ENCODE assay signal across 18 cellular contexts in the genomic region with DNA sequence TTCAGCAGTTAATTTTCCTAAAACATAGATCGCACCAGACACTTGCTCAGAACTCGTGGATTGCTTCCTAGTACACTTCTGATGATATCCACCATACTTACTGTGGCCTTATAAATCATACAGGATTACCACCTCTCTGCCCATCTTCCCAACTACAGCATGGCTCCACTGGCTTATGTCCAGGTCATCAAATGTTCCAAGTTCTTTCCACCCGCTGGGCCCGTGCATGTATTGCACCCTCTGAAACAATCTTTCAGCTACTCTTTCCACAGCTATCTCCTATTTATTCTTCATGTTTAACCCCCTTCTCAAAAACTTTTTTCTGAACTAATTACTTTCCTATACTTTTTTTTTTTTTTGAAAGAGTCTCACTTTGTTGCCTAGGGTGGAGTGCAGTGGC. TPM values are rescaled to one million over a fixed set of nuclear protein-coding genes. Genes with fewer than 3 reads are reported as not detected.
DNase-seq lines count a peak whose midpoint lies in the region; ATAC-seq and TF ChIP-seq lines count a peak whose summit lies in the region.
"Had no signal": no experiment of that assay in that cellular context is flagged by ENCODE, and none has a peak within 500 bp of the region (broad histone marks: within the 10 kb centered on the region; RNA-seq: fewer than 3 reads in every experiment).

No MANE protein-coding gene starts in this region.

- H3K27ac ChIP-seq in VCaP: no peak overlapping the region
- H3K27ac ChIP-seq: BLaER1 treated with 17β-estradiol and CSF1 and Interleukin-3, amounts not matched to agents 10 nM and 100 nM; uterus had no signal

- H3K9me3 Mint-ChIP-seq in T-helper 2 cell treated with Interferon-gamma antibody and Interleukin-4, amounts not matched to agents 5 μg/mL and 100 μg/mL, for 36 hours: no peaks in the 10 kb centered on the region
- H3K9me3 Mint-ChIP-seq in mesothelial cell of epicardium (no peaks in the 10 kb centered on the region), glutamatergic neuron (ENCODE audit: unreplicated experiment) (no peaks in the 10 kb centered on the region)
- H3K9me3 Mint-ChIP-seq: activated naive CD4-positive, alpha-beta T cell treated with anti-CD3 and anti-CD28 coated beads, Interleukin-2, amount 50 U/mL, for 24 hours; T-cell had no signal

- DNase-seq in T-helper 2 cell treated with Interferon-gamma antibody and Interleukin-4, amounts not matched to agents 5 μg/mL and 100 μg/mL, for 36 hours (ENCODE audit: low spot score): no peak
- DNase-seq in T-helper 2 cell (no peak), DMS114 treated with DMSO at 0.1 percent for 48 hours (lab: John Stamatoyannopoulos, UW; ENCODE audit: unreplicated experiment) (peak; percentile 4), mesothelial cell of epicardium (ENCODE audit: low spot score in 2 of 2, unreplicated experiment in 2 of 2) (no peak), glutamatergic neuron (no peak)
- DNase-seq: dermis blood vessel endothelial cell, NCI-H1105 treated with DMSO at 0.1 percent for 48 hours, NCI-H2081 treated with DMSO at 0.1 percent for 48 hours, NCI-H446, SIG-M5, T-cell, uterus had no signal

- ATAC-seq in HG02938 (IDR thresholded peaks at IDR 0.05; ENCODE audit: unreplicated experiment): no peak
- no peak for ATAC-seq in GM21381 (IDR thresholded peaks at IDR 0.05; ENCODE audit: unreplicated experiment)
- ATAC-seq: T-cell had no signal

- no peak overlapping the region for H3K4me3 Mint-ChIP-seq in T-helper 2 cell treated with Interferon-gamma antibody and Interleukin-4, amounts not matched to agents 5 μg/mL and 100 μg/mL, for 36 hours
- H3K4me3 Mint-ChIP-seq in mesothelial cell of epicardium: no peak overlapping the region
- no peak overlapping the region for H3K4me3 Mint-ChIP-seq in glutamatergic neuron (ENCODE audit: unreplicated experiment)
- H3K4me3 Mint-ChIP-seq: activated naive CD4-positive, alpha-beta T cell treated with anti-CD3 and anti-CD28 coated beads, Interleukin-2, amount 50 U/mL, for 24 hours; T-cell had no signal

- peaks cover 50% of the 10 kb centered on the region for H3K36me3 Mint-ChIP-seq in T-helper 2 cell treated with Interferon-gamma antibody and Interleukin-4, amounts not matched to agents 5 μg/mL and 100 μg/mL, for 36 hours (ENCODE audit: low read depth)
- H3K36me3 Mint-ChIP-seq in mesothelial cell of epicardium: peaks cover 37% of the 10 kb centered on the region
- no peaks in the 10 kb centered on the region for H3K36me3 Mint-ChIP-seq in glutamatergic neuron (ENCODE audit: unreplicated experiment)

- peak overlapping the region; percentile 60 for H3K27ac Mint-ChIP-seq in T-helper 2 cell treated with Interferon-gamma antibody and Interleukin-4, amounts not matched to agents 5 μg/mL and 100 μg/mL, for 36 hours
- no peak overlapping the region for H3K27ac Mint-ChIP-seq in mesothelial cell of epicardium
- no peak overlapping the region for H3K27ac Mint-ChIP-seq in glutamatergic neuron (ENCODE audit: unreplicated experiment)
- H3K27ac Mint-ChIP-seq: activated naive CD4-positive, alpha-beta T cell treated with anti-CD3 and anti-CD28 coated beads, Interleukin-2, amount 50 U/mL, for 24 hours; progenitor cell of endocrine pancreas; T-cell had no signal

- peaks cover 15% of the 10 kb centered on the region for H3K4me1 Mint-ChIP-seq in T-helper 2 cell treated with Interferon-gamma antibody and Interleukin-4, amounts not matched to agents 5 μg/mL and 100 μg/mL, for 36 hours (ENCODE audit: low read depth)
- H3K4me1 Mint-ChIP-seq in mesothelial cell of epicardium (no peaks in the 10 kb centered on the region), glutamatergic neuron (ENCODE audit: low read depth, unreplicated experiment) (no peaks in the 10 kb centered on the region)

- TF ChIP-seq CTCF in VCaP (conservative IDR thresholded peaks at IDR 0.05) (peak; percentile 8; the same call in 1 of the 2 replicates), mesothelial cell of epicardium (IDR thresholded peaks at IDR 0.05; ENCODE audit: unreplicated experiment) (peak; percentile 22), glutamatergic neuron (IDR thresholded peaks at IDR 0.05; ENCODE audit: partially characterized antibody, unreplicated experiment) (no peak)

- no peaks in the 10 kb centered on the region for H3K27me3 Mint-ChIP-seq in T-helper 2 cell treated with Interferon-gamma antibody and Interleukin-4, amounts not matched to agents 5 μg/mL and 100 μg/mL, for 36 hours (ENCODE audit: low read depth)
- H3K27me3 Mint-ChIP-seq in mesothelial cell of epicardium (ENCODE audit: low read depth): no peaks in the 10 kb centered on the region
- no peaks in the 10 kb centered on the region for H3K27me3 Mint-ChIP-seq in glutamatergic neuron (ENCODE audit: unreplicated experiment)
- H3K27me3 Mint-ChIP-seq: activated naive CD4-positive, alpha-beta T cell treated with anti-CD3 and anti-CD28 coated beads, Interleukin-2, amount 50 U/mL, for 24 hours; progenitor cell of endocrine pancreas; T-cell had no signal

RNA-seq across cellular contexts. Expression of a gene that starts 18.5 kb away (rescaled TPM):
- total RNA-seq in mesothelial cell of epicardium (67.5 to 69.5 TPM (median 68.6 TPM) in 3 replicates), glutamatergic neuron (ENCODE audit: unreplicated experiment) (67.2 TPM)
